Comparison of ENCODE assay signal across 17 cellular contexts in the genomic region with DNA sequence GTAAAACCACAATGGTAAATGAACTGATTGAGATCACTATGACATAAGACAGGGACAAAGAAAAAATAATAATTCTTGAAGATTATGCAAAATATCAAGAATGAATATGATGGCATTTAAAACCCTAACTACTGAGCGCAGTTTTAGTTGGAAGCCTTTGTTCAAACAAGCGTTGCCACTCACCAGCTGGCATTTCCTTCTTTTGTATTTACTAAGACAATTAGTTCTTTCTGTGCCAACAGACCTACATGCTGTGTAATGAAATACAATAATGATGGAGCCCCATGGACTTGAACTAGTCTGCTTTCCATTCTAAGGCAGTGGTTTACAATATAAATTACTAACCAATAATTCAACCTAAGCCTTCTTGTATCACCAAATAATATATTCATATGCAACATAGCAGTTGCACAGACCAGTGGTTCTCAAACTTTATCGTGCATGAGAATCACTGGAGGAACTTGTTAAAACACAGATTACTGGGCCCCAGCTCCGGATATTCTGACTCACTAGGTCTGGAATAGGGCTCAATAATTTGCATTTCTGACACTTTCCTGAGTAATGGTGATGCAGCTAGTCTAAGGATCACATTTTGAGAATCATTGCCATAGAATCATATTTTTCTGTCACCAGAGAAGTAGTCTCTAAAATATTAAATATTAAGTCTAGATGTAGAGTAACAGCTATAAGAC.
DNase-seq lines count a peak whose midpoint lies in the region; TF ChIP-seq lines count a peak whose summit lies in the region.
"Had no signal": no experiment of that assay in that cellular context is flagged by ENCODE, and none has a peak within 500 bp of the region (broad histone marks: within the 10 kb centered on the region; RNA-seq: fewer than 3 reads in every experiment).

No MANE protein-coding gene starts in this region.

- DNase-seq in COR-L47 (lab: John Stamatoyannopoulos, UW): peak; percentile 39
- peak; percentile 9 for DNase-seq in NCI-H2081 treated with DMSO at 0.1 percent for 48 hours (lab: John Stamatoyannopoulos, UW)
- DNase-seq in cardiac fibroblast (ENCODE audit: low read depth in 2 of 2): peak; percentile 27 to 67
- DNase-seq in glomerular endothelial cell (ENCODE audit: extremely low read depth, low read depth, low spot score): peak; percentile 69
- DNase-seq in SK-N-DZ (ENCODE audit: low spot score): no peak
- DNase-seq in NCI-H2196 treated with DMSO at 0.1 percent for 48 hours (lab: John Stamatoyannopoulos, UW; ENCODE audit: unreplicated experiment): no peak
- DNase-seq in prostate gland (ENCODE audit: low spot score): no peak
- DNase-seq in NCI-H146 (lab: John Stamatoyannopoulos, UW): no peak
- DNase-seq: CD8-positive, alpha-beta T cell; KBM-7; NCI-H1092; NCI-H1694; NCI-H2171 treated with DMSO at 0.1 percent for 48 hours; NCI-H510A treated with DMSO at 0.1 percent for 48 hours; NK-92 treated with Interleukin-12 subunit alpha and Interleukin-12 subunit beta, amount 100 ng/mL, for 24 hours had no signal

- no peaks in the 10 kb centered on the region for H3K9me3 ChIP-seq in prostate gland

- H3K4me1 ChIP-seq in prostate gland (replicated peaks): no peaks in the 10 kb centered on the region

- 79% methylated on average over 4 of the region's 4 CpGs for WGBS in prostate gland

- H3K36me3 ChIP-seq in prostate gland: no peaks in the 10 kb centered on the region

- TF ChIP-seq POLR2A in prostate gland (IDR thresholded peaks at IDR 0.05): no peak

- no peaks in the 10 kb centered on the region for H3K27me3 ChIP-seq in prostate gland (replicated peaks; ENCODE audit: insufficient read depth)

- no peak overlapping the region for H3K4me3 ChIP-seq in cardiac fibroblast (replicated peaks in 1 of 2; ENCODE audit: low read depth in 2 of 2, low read length in 2 of 2)
- no peak overlapping the region for H3K4me3 ChIP-seq in prostate gland
- H3K4me3 ChIP-seq: SK-N-MC had no signal

- TF ChIP-seq CTCF in cardiac fibroblast (IDR thresholded peaks at IDR 0.05; ENCODE audit: low read depth, low read length) (no peak), prostate gland (IDR thresholded peaks at IDR 0.05) (no peak)

- intact Hi-C loops in prostate gland (cut with DNase I): no loop called here

- no peak overlapping the region for H3K27ac ChIP-seq in prostate gland
- H3K27ac ChIP-seq: HL-60, SK-N-MC had no signal

Comparison
In these comparisons a context has a peak if more than half of its experiments do, and no peak if none do; other contexts are left out.
1. DNase-seq: peak in COR-L47 (single experiment), NCI-H2081 treated with DMSO at 0.1 percent for 48 hours (single experiment), cardiac fibroblast (2 of 2) and glomerular endothelial cell (single experiment); none in SK-N-DZ (single experiment), NCI-H2196 treated with DMSO at 0.1 percent for 48 hours (single experiment), prostate gland (single experiment) and NCI-H146 (single experiment).